ENCODE assay signal across 8 cellular contexts in genomic region chr20:53750827-53751393, GRCh38.
DNase-seq lines count a peak whose midpoint lies in the region; ATAC-seq and TF ChIP-seq lines count a peak whose summit lies in the region.

No MANE protein-coding gene starts in this region.

- no peak overlapping the region for H2AFZ ChIP-seq in Karpas-422 (ENCODE audit: low read length)

- H3K27ac ChIP-seq in CD4-positive, alpha-beta memory T cell (ENCODE audit: low read depth, low read length) = peak overlapping the region; percentile 55
- H3K27ac ChIP-seq in spleen (peak overlapping the region; percentile 76 to 89 (median 82)), Karpas-422 (ENCODE audit: low read length) (no peak overlapping the region)

- no peaks in the 10 kb centered on the region for H4K20me1 ChIP-seq in Karpas-422 (ENCODE audit: insufficient read depth, low read depth, low read length)

- POLR2A ChIA-PET in CD4-positive, alpha-beta memory T cell (lab: Charles Lee; ENCODE audit: partially characterized antibody) = interaction anchor here (0.8 to 3.6 kb wide), 22 partner anchors 10 to 189 kb away, joined by 3 to 19 read pairs (median 5); partner anchors contain the start of gene ZNF217
- POLR2A ChIA-PET in activated CD4-positive, alpha-beta memory T cell treated with anti-CD3 and anti-CD28 coated beads for 36 hours (lab: Charles Lee) = interaction anchor here (0.6 to 1.5 kb wide), 5 partner anchors 11 to 145 kb away, joined by 3 to 5 read pairs (median 4); no protein-coding TSS in a partner anchor

- no peaks in the 10 kb centered on the region for H3K36me3 ChIP-seq in CD4-positive, alpha-beta memory T cell (ENCODE audit: insufficient read depth, low read length)
- H3K36me3 ChIP-seq in spleen (no peaks in the 10 kb centered on the region), Karpas-422 (ENCODE audit: insufficient read depth, low read length) (no peaks in the 10 kb centered on the region)

- CTCF ChIA-PET in CD4-positive, alpha-beta memory T cell (lab: Charles Lee; ENCODE audit: partially characterized antibody) = interaction anchor here (0.7 to 0.8 kb wide), 4 partner anchors 10 to 165 kb away, joined by 3 to 4 read pairs (median 3); no protein-coding TSS in a partner anchor
- CTCF ChIA-PET in activated CD4-positive, alpha-beta memory T cell treated with anti-CD3 and anti-CD28 coated beads for 36 hours (lab: Charles Lee) = interaction anchor here (0.8 to 1.3 kb wide), 3 partner anchors 22 to 171 kb away, joined by 3 to 4 read pairs (median 3); no protein-coding TSS in a partner anchor

- ATAC-seq in GM19438 (IDR thresholded peaks at IDR 0.05; ENCODE audit: low read depth, unreplicated experiment) (peak; percentile 36), HG03565 (IDR thresholded peaks at IDR 0.05; ENCODE audit: unreplicated experiment) (peak; percentile 18)

- no peaks in the 10 kb centered on the region for H3K9me2 ChIP-seq in Karpas-422 (replicated peaks; ENCODE audit: insufficient read depth, low read length)

- no peaks in the 10 kb centered on the region for H3K79me2 ChIP-seq in Karpas-422 (ENCODE audit: low read length)

- no peak overlapping the region for H3K9ac ChIP-seq in Karpas-422 (ENCODE audit: low read length)

- no peak overlapping the region for H3K4me2 ChIP-seq in Karpas-422 (ENCODE audit: low read depth, low read length, poor library complexity, severe bottlenecking)

- intact Hi-C loops in CD4-positive, alpha-beta memory T cell (cut with micrococcal nuclease) = loop anchor here (1.0 to 5.0 kb wide), 6 partner anchors 44 to 173 kb away; no protein-coding TSS in a partner anchor
- intact Hi-C loops in activated CD4-positive, alpha-beta memory T cell treated with anti-CD3 and anti-CD28 coated beads for 36 hours (cut with micrococcal nuclease) = loop anchor here (1.0 to 5.0 kb wide), 7 partner anchors 22 to 166 kb away; no protein-coding TSS in a partner anchor
- intact Hi-C loops in spleen (cut with DNase I; ENCODE audit: low total_unique reads) = no loop called here

- H3K9me3 Mint-ChIP-seq in CD4-positive, alpha-beta memory T cell = no peaks in the 10 kb centered on the region
- H3K9me3 Mint-ChIP-seq in activated CD4-positive, alpha-beta memory T cell treated with anti-CD3 and anti-CD28 coated beads for 36 hours = no peaks in the 10 kb centered on the region

- peak in 3 of 5 donors; percentile 26 to 46 (median 27) for DNase-seq in CD4-positive, alpha-beta memory T cell
- DNase-seq in activated CD4-positive, alpha-beta memory T cell treated with anti-CD3 and anti-CD28 coated beads for 36 hours = peak; percentile 44
- peak; percentile 74 to 82 for DNase-seq in foreskin fibroblast
- DNase-seq in spleen = no peak
- DNase-seq in GM19238 (ENCODE audit: insufficient read length, low spot score) = no peak
- DNase-seq in Karpas-422 = no peak

- H3K4me1 ChIP-seq in CD4-positive, alpha-beta memory T cell (ENCODE audit: insufficient read depth, low read length) = peaks cover 62% of the 10 kb centered on the region
- H3K4me1 ChIP-seq in spleen (peaks cover 28 to 76% (median 48%) of the 10 kb centered on the region in 6 donors), Karpas-422 (ENCODE audit: low read length) (no peaks in the 10 kb centered on the region)

- H3K9me3 ChIP-seq in CD4-positive, alpha-beta memory T cell (ENCODE audit: control insufficient read depth in 1 of 2, low read length in 2 of 2) = no peaks in the 10 kb centered on the region
- H3K9me3 ChIP-seq in spleen = no peaks in the 10 kb centered on the region
- no peaks in the 10 kb centered on the region for H3K9me3 ChIP-seq in Karpas-422 (ENCODE audit: low read length)

- no peak for TF ChIP-seq POLR2A in spleen (IDR thresholded peaks at IDR 0.05)

- peaks cover 48 to 71% (median 62%) of the 10 kb centered on the region in 4 donors for H3K4me1 Mint-ChIP-seq in CD4-positive, alpha-beta memory T cell
- H3K4me1 Mint-ChIP-seq in activated CD4-positive, alpha-beta memory T cell treated with anti-CD3 and anti-CD28 coated beads for 36 hours (ENCODE audit: low read depth) = peaks cover 60% of the 10 kb centered on the region

- no peaks in the 10 kb centered on the region for H3K27me3 ChIP-seq in CD4-positive, alpha-beta memory T cell (ENCODE audit: insufficient read depth, low read length)
- H3K27me3 ChIP-seq in spleen (replicated peaks in 1 of 7) (no peaks in the 10 kb centered on the region), Karpas-422 (ENCODE audit: low read length) (no peaks in the 10 kb centered on the region)

- peak overlapping the region; percentile 86 to 98 (median 95) for H3K27ac Mint-ChIP-seq in CD4-positive, alpha-beta memory T cell
- peak overlapping the region; percentile 95 for H3K27ac Mint-ChIP-seq in activated CD4-positive, alpha-beta memory T cell treated with anti-CD3 and anti-CD28 coated beads for 36 hours

- H3K27me3 Mint-ChIP-seq in CD4-positive, alpha-beta memory T cell = no peaks in the 10 kb centered on the region
- H3K27me3 Mint-ChIP-seq in activated CD4-positive, alpha-beta memory T cell treated with anti-CD3 and anti-CD28 coated beads for 36 hours = no peaks in the 10 kb centered on the region

- TF ChIP-seq CTCF in foreskin fibroblast (IDR thresholded peaks at IDR 0.05; ENCODE audit: low read depth, low read length) (no peak), spleen (IDR thresholded peaks at IDR 0.05 in 8 of 11, conservative IDR thresholded peaks at IDR 0.05 in 3 of 11) (no peak)

- H3K4me3 ChIP-seq in CD4-positive, alpha-beta memory T cell (ENCODE audit: low read length in 2 of 2) = no peak overlapping the region
- no peak overlapping the region for H3K4me3 ChIP-seq in foreskin fibroblast (ENCODE audit: low read depth in 1 of 2, low read length in 2 of 2)
- H3K4me3 ChIP-seq in spleen = no peak overlapping the region
- H3K4me3 ChIP-seq in Karpas-422 (ENCODE audit: low read length) = no peak overlapping the region

- no peaks in the 10 kb centered on the region for H3K36me3 Mint-ChIP-seq in CD4-positive, alpha-beta memory T cell
- H3K36me3 Mint-ChIP-seq in activated CD4-positive, alpha-beta memory T cell treated with anti-CD3 and anti-CD28 coated beads for 36 hours = no peaks in the 10 kb centered on the region

- WGBS in spleen, 5 donors = 40 to 47% (median 47%) methylated on average over 12 of the region's 12 CpGs

- peak overlapping the region in 7 of 8 donors; percentile 52 to 82 (median 76) for H3K4me3 Mint-ChIP-seq in CD4-positive, alpha-beta memory T cell
- H3K4me3 Mint-ChIP-seq in activated CD4-positive, alpha-beta memory T cell treated with anti-CD3 and anti-CD28 coated beads for 36 hours = peak overlapping the region; percentile 45

Comparison
In these comparisons a context has a peak if more than half of its experiments do, and no peak if none do; other contexts are left out.
1. DNase-seq: peak in CD4-positive, alpha-beta memory T cell (3 of 5), activated CD4-positive, alpha-beta memory T cell treated with anti-CD3 and anti-CD28 coated beads for 36 hours (single experiment) and foreskin fibroblast (2 of 2); none in spleen (single experiment), GM19238 (single experiment) and Karpas-422 (single experiment).